15 cellular contexts compared by ENCODE assay signal in genomic region chr1:24901791-24902470, GRCh38. TPM values are rescaled to one million over a fixed set of nuclear protein-coding genes. Genes with fewer than 3 reads are reported as not detected.
DNase-seq lines count a peak whose midpoint lies in the region; ATAC-seq and TF ChIP-seq lines count a peak whose summit lies in the region.
"Had no signal": no experiment of that assay in that cellular context is flagged by ENCODE, and none has a peak within 500 bp of the region (broad histone marks: within the 10 kb centered on the region; RNA-seq: fewer than 3 reads in every experiment).

No MANE protein-coding gene starts in this region.

- no TSS peak for BruUV-seq in A673 (replicated peaks; lab: Mats Ljungman, UMichigan)

- no peaks in the 10 kb centered on the region for H3K9me3 Mint-ChIP-seq in activated CD4-positive, alpha-beta T cell treated with anti-CD3 and anti-CD28 coated beads, Interleukin-2, amount 10 ng/mL, durations not matched to agents 24 days and 14 days
- no peaks in the 10 kb centered on the region for H3K9me3 Mint-ChIP-seq in central memory CD8-positive, alpha-beta T cell
- no peaks in the 10 kb centered on the region for H3K9me3 Mint-ChIP-seq in stimulated activated effector memory CD8-positive, alpha-beta T cell treated with anti-CD3 and anti-CD28 coated beads, Interleukin-12 subunit alpha, Interleukin-12 subunit beta, amount 100 ng/mL, for 72 hours

- no peak overlapping the region for H3K27ac Mint-ChIP-seq in activated CD4-positive, alpha-beta T cell treated with anti-CD3 and anti-CD28 coated beads, Interleukin-2, amount 10 ng/mL, durations not matched to agents 24 days and 14 days
- H3K27ac Mint-ChIP-seq in central memory CD8-positive, alpha-beta T cell (ENCODE audit: low read depth): peak overlapping the region; percentile 79
- peak overlapping the region; percentile 92 for H3K27ac Mint-ChIP-seq in stimulated activated effector memory CD8-positive, alpha-beta T cell treated with anti-CD3 and anti-CD28 coated beads, Interleukin-12 subunit alpha, Interleukin-12 subunit beta, amount 100 ng/mL, for 72 hours

- no peak overlapping the region for H3K27ac ChIP-seq in A673 (ENCODE audit: low read depth, low read length, poor library complexity, severe bottlenecking)
- H3K27ac ChIP-seq: adrenal gland, testis had no signal

- H3K36me3 ChIP-seq in A673 (ENCODE audit: insufficient read depth, low read length, poor library complexity, severe bottlenecking): no peaks in the 10 kb centered on the region
- H3K36me3 ChIP-seq: adrenal gland had no signal

- peaks cover 10% of the 10 kb centered on the region for H3K4me1 Mint-ChIP-seq in activated CD4-positive, alpha-beta T cell treated with anti-CD3 and anti-CD28 coated beads, Interleukin-2, amount 10 ng/mL, durations not matched to agents 24 days and 14 days
- peaks cover 59% of the 10 kb centered on the region for H3K4me1 Mint-ChIP-seq in central memory CD8-positive, alpha-beta T cell
- peaks cover 75% of the 10 kb centered on the region for H3K4me1 Mint-ChIP-seq in stimulated activated effector memory CD8-positive, alpha-beta T cell treated with anti-CD3 and anti-CD28 coated beads, Interleukin-12 subunit alpha, Interleukin-12 subunit beta, amount 100 ng/mL, for 72 hours

- no peaks in the 10 kb centered on the region for H3K9me3 ChIP-seq in A673 (ENCODE audit: low read depth, low read length, poor library complexity, severe bottlenecking)
- H3K9me3 ChIP-seq: adrenal gland, MG63, mucosa of descending colon, testis had no signal

- no peaks in the 10 kb centered on the region for H3K27me3 ChIP-seq in A673 (replicated peaks; ENCODE audit: insufficient read depth, low read depth, low read length, poor library complexity)
- H3K27me3 ChIP-seq: MG63, testis had no signal

- peaks cover 59% of the 10 kb centered on the region for H3K36me3 Mint-ChIP-seq in activated CD4-positive, alpha-beta T cell treated with anti-CD3 and anti-CD28 coated beads, Interleukin-2, amount 10 ng/mL, durations not matched to agents 24 days and 14 days (ENCODE audit: low read depth)
- peaks cover 79% of the 10 kb centered on the region for H3K36me3 Mint-ChIP-seq in central memory CD8-positive, alpha-beta T cell (ENCODE audit: insufficient read depth)
- H3K36me3 Mint-ChIP-seq in stimulated activated effector memory CD8-positive, alpha-beta T cell treated with anti-CD3 and anti-CD28 coated beads, Interleukin-12 subunit alpha, Interleukin-12 subunit beta, amount 100 ng/mL, for 72 hours: peaks cover 100% of the 10 kb centered on the region

- H3K4me3 Mint-ChIP-seq in activated CD4-positive, alpha-beta T cell treated with anti-CD3 and anti-CD28 coated beads, Interleukin-2, amount 10 ng/mL, durations not matched to agents 24 days and 14 days: no peak overlapping the region
- H3K4me3 Mint-ChIP-seq in central memory CD8-positive, alpha-beta T cell: peak overlapping the region; percentile 27
- no peak overlapping the region for H3K4me3 Mint-ChIP-seq in stimulated activated effector memory CD8-positive, alpha-beta T cell treated with anti-CD3 and anti-CD28 coated beads, Interleukin-12 subunit alpha, Interleukin-12 subunit beta, amount 100 ng/mL, for 72 hours

- POLR2A ChIA-PET in A673 (lab: Charles Lee; ENCODE audit: low non-redundant PET): no interaction called here

- DNase-seq in activated CD4-positive, alpha-beta T cell treated with anti-CD3 and anti-CD28 coated beads for 1 hour: peak; percentile 6
- DNase-seq in activated CD4-positive, alpha-beta T cell treated with anti-CD3 and anti-CD28 coated beads, Interleukin-2, amount 10 ng/mL, durations not matched to agents 24 days and 14 days: no peak
- DNase-seq in HuH-7 (ENCODE audit: low spot score) (peak; percentile 6), GOT3 (lab: John Stamatoyannopoulos, UW) (no peak), A673 (ENCODE audit: low spot score) (no peak), AG08395 (ENCODE audit: low spot score) (no peak)
- DNase-seq in central memory CD8-positive, alpha-beta T cell (ENCODE audit: low spot score in 2 of 2): peak; percentile 8 to 13
- peak in 1 of 2 donors; percentile 51 for DNase-seq in stimulated activated effector memory CD8-positive, alpha-beta T cell treated with anti-CD3 and anti-CD28 coated beads, Interleukin-12 subunit alpha, Interleukin-12 subunit beta, amount 100 ng/mL, for 72 hours (ENCODE audit: low spot score in 2 of 2)
- DNase-seq: 8988T; activated CD4-positive, CD25-positive, alpha-beta regulatory T cell; DMS 273 treated with DMSO at 0.1 percent for 48 hours; MG63; testis had no signal

- no peaks in the 10 kb centered on the region for H3K4me1 ChIP-seq in A673 (ENCODE audit: insufficient read depth, low read length, poor library complexity, severe bottlenecking)
- H3K4me1 ChIP-seq: adrenal gland, testis had no signal

- no peak for ATAC-seq in central memory CD8-positive, alpha-beta T cell (replicated peaks; ENCODE audit: extremely low read depth, poor library complexity, severe bottlenecking)
- no peak for ATAC-seq in stimulated activated effector memory CD8-positive, alpha-beta T cell treated with anti-CD3 and anti-CD28 coated beads, Interleukin-12 subunit alpha, Interleukin-12 subunit beta, amount 100 ng/mL, for 72 hours
- ATAC-seq: mucosa of descending colon had no signal

- intact Hi-C loops in activated CD4-positive, alpha-beta T cell treated with anti-CD3 and anti-CD28 coated beads, Interleukin-2, amount 10 ng/mL, durations not matched to agents 24 days and 14 days (cut with micrococcal nuclease): no loop called here
- intact Hi-C loops in A673 (cut with micrococcal nuclease; ENCODE audit: unreplicated experiment): no loop called here

- TF ChIP-seq CTCF in A673 (conservative IDR thresholded peaks at IDR 0.05; ENCODE audit: low read depth, low read length): no peak

- CTCF ChIA-PET in A673 (lab: Charles Lee): interaction anchor here (0.6 kb wide), 2 partner anchors 160 to 214 kb away, joined by 3 to 7 read pairs; no protein-coding TSS in a partner anchor

- no peak overlapping the region for H3K4me3 ChIP-seq in A673 (ENCODE audit: low read depth, low read length, poor library complexity, severe bottlenecking)
- H3K4me3 ChIP-seq: adrenal gland, MG63, mucosa of descending colon, testis had no signal

- H3K27me3 Mint-ChIP-seq in activated CD4-positive, alpha-beta T cell treated with anti-CD3 and anti-CD28 coated beads, Interleukin-2, amount 10 ng/mL, durations not matched to agents 24 days and 14 days: no peaks in the 10 kb centered on the region
- no peaks in the 10 kb centered on the region for H3K27me3 Mint-ChIP-seq in central memory CD8-positive, alpha-beta T cell

RNA-seq across cellular contexts. Expression of gene RUNX3, which starts 28.1 kb away (rescaled TPM):
- 110 and 112 TPM in 2 replicates for total RNA-seq in activated CD4-positive, alpha-beta T cell treated with anti-CD3 and anti-CD28 coated beads, Interleukin-2, amount 10 ng/mL, durations not matched to agents 24 days and 14 days
- 8.6 and 10.2 TPM in 2 replicates for total RNA-seq in A673 (2021)

Comparison
In these comparisons a context has a peak if more than half of its experiments do, and no peak if none do; other contexts are left out.
1. DNase-seq: peak in activated CD4-positive, alpha-beta T cell treated with anti-CD3 and anti-CD28 coated beads for 1 hour (single experiment), HuH-7 (single experiment) and central memory CD8-positive, alpha-beta T cell (2 of 2); none in activated CD4-positive, alpha-beta T cell treated with anti-CD3 and anti-CD28 coated beads, Interleukin-2, amount 10 ng/mL, durations not matched to agents 24 days and 14 days (single experiment), GOT3 (single experiment), A673 (single experiment) and AG08395 (single experiment).